ENCODE assay signal across 11 cellular contexts in genomic region chr12:95637471-95638155, GRCh38.
DNase-seq lines count a peak whose midpoint lies in the region; ATAC-seq and TF ChIP-seq lines count a peak whose summit lies in the region.
"Had no signal": no experiment of that assay in that cellular context is flagged by ENCODE, and none has a peak within 500 bp of the region (broad histone marks: within the 10 kb centered on the region; RNA-seq: fewer than 3 reads in every experiment).

No MANE protein-coding gene starts in this region.

- no peaks in the 10 kb centered on the region for H3K9me3 ChIP-seq in skeletal muscle satellite cell (replicated peaks; ENCODE audit: low read length)
- H3K9me3 ChIP-seq in heart left ventricle, result no peaks in the 10 kb centered on the region
- no peaks in the 10 kb centered on the region for H3K9me3 ChIP-seq in HAP-1
- H3K9me3 ChIP-seq in right atrium auricular region, result no peaks in the 10 kb centered on the region

- in situ Hi-C loops in HAP-1 (cut with MboI; ENCODE audit: low sequenced_read_pairs), result no loop called here

- H3K9ac ChIP-seq in skeletal muscle satellite cell (ENCODE audit: low read depth, low read length), result peak overlapping the region; percentile 74

- H3K27ac ChIP-seq in heart left ventricle (no peak overlapping the region), right atrium auricular region (no peak overlapping the region)

- no peaks in the 10 kb centered on the region for H3K27me3 ChIP-seq in skeletal muscle satellite cell (ENCODE audit: control insufficient read depth, insufficient read depth, low read length)
- no peaks in the 10 kb centered on the region for H3K27me3 ChIP-seq in heart left ventricle
- no peaks in the 10 kb centered on the region; the same call in 1 of the 2 replicates for H3K27me3 ChIP-seq in HAP-1 (ENCODE audit: low read depth)
- no peaks in the 10 kb centered on the region for H3K27me3 ChIP-seq in right atrium auricular region

- intact Hi-C loops in heart left ventricle (cut with DNase I), result no loop called here

- H3K4me3 ChIP-seq in fibroblast of pulmonary artery (replicated peaks; ENCODE audit: low read depth, low read length), result no peak overlapping the region
- peak overlapping the region; percentile 51 for H3K4me3 ChIP-seq in skeletal muscle satellite cell (ENCODE audit: low read length)
- no peak overlapping the region for H3K4me3 ChIP-seq in heart left ventricle
- no peak overlapping the region for H3K4me3 ChIP-seq in HAP-1
- H3K4me3 ChIP-seq in right atrium auricular region, result no peak overlapping the region

- no peak for ATAC-seq in heart left ventricle
- ATAC-seq: naive thymus-derived CD8-positive, alpha-beta T cell had no signal

- 62 to 68% (median 67%) methylated on average over 8 of the region's 8 CpGs for WGBS in heart left ventricle, 4 donors

- no peaks in the 10 kb centered on the region for H3K36me3 ChIP-seq in skeletal muscle satellite cell (ENCODE audit: insufficient read depth, low read length)
- H3K36me3 ChIP-seq in heart left ventricle, result no peaks in the 10 kb centered on the region
- H3K36me3 ChIP-seq in HAP-1 (replicated peaks), result no peaks in the 10 kb centered on the region
- H3K36me3 ChIP-seq in right atrium auricular region, result no peaks in the 10 kb centered on the region

- DNase-seq in HCEC 1CT (peak; percentile 89), SW 1271 (lab: John Stamatoyannopoulos, UW) (peak; percentile 24 to 51), fibroblast of pulmonary artery (ENCODE audit: low read depth) (peak; percentile 88), heart left ventricle (no peak), HAP-1 (ENCODE audit: low spot score in 2 of 2) (no peak), right atrium auricular region (ENCODE audit: low spot score) (no peak)
- DNase-seq in stimulated activated CD4-positive, alpha-beta T cell treated with anti-CD3 and anti-CD28 coated beads, Interleukin-2, amount 100 ng/mL, for 48 hours, result no peak
- DNase-seq: activated naive CD4-positive, alpha-beta T cell treated with anti-CD3 and anti-CD28 coated beads for 36 hours; naive thymus-derived CD8-positive, alpha-beta T cell; NCI-H345 had no signal

- H3K4me2 ChIP-seq in skeletal muscle satellite cell (ENCODE audit: low read length), result peak overlapping the region; percentile 66

- no peak for TF ChIP-seq CTCF in fibroblast of pulmonary artery (IDR thresholded peaks at IDR 0.05; ENCODE audit: low read length, missing control alignments)
- TF ChIP-seq CTCF in heart left ventricle (IDR thresholded peaks at IDR 0.05), result no peak
- no peak for TF ChIP-seq CTCF in right atrium auricular region (IDR thresholded peaks at IDR 0.05)

- no peak for TF ChIP-seq POLR2A in heart left ventricle (IDR thresholded peaks at IDR 0.05)

- H3K4me1 ChIP-seq in skeletal muscle satellite cell (ENCODE audit: control insufficient read depth, insufficient read depth, low read length) (peaks cover 31% of the 10 kb centered on the region), heart left ventricle (peaks cover 0 to 34% (median 11%) of the 10 kb centered on the region in 12 donors), HAP-1 (peaks cover 21% of the 10 kb centered on the region), right atrium auricular region (peaks cover 0 to 25% of the 10 kb centered on the region in 2 donors)

Comparison
In these comparisons a context has a peak if more than half of its experiments do, and no peak if none do; other contexts are left out.
1. DNase-seq: peak in HCEC 1CT (single experiment), SW 1271 (2 of 2) and fibroblast of pulmonary artery (single experiment); none in heart left ventricle (0 of 5), HAP-1 (0 of 2), stimulated activated CD4-positive, alpha-beta T cell treated with anti-CD3 and anti-CD28 coated beads, Interleukin-2, amount 100 ng/mL, for 48 hours (0 of 2) and right atrium auricular region (single experiment).